ENCODE assay signal across 8 cellular contexts in the genomic region with DNA sequence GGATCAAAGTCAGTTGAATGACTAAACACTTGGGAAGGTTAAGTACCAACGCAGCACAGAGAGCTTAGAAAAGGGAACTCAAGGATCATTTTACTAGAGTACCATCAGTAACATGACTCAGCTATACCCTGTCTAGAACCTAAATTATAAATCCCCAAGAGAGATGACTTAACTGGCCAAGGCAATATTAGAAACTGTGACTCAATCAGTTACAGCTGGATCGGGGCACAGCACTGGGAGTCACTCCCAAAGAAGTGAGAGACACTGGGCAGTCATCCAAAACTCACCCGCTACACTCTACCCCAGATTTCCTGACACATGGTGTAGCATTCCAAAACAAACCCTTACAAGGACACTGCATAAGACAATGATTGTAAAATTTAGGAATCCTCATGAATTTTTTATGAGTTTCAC.
DNase-seq lines count a peak whose midpoint lies in the region; ATAC-seq and FAIRE-seq lines count a peak whose summit lies in the region.

No MANE protein-coding gene starts in this region.

- DNase-seq in ELR (ENCODE audit: low read depth) (peak; percentile 99), HTR-8/SVneo (ENCODE audit: insufficient read length, low spot score) (peak; percentile 89), SKM-1 (lab: John Stamatoyannopoulos, UW; ENCODE audit: unreplicated experiment) (peak; percentile 6), fibroblast of peridontal ligament (ENCODE audit: extremely low read depth) (peak; percentile 100), non-pigmented ciliary epithelial cell (ENCODE audit: low read depth) (peak; percentile 83)
- DNase-seq in activated CD8-positive, alpha-beta memory T cell treated with anti-CD3 and anti-CD28 coated beads, Interleukin-2, amount 50 U/mL, for 4 hours, result no peak
- DNase-seq in activated CD4-positive, CD25-positive, alpha-beta regulatory T cell (lab: John Stamatoyannopoulos, UW), result no peak

- FAIRE-seq in HTR-8/SVneo (lab: Jason Lieb, UNC), result peak; percentile 85

- no peak for ATAC-seq in HG02642 (IDR thresholded peaks at IDR 0.05; ENCODE audit: poor library complexity, unreplicated experiment)

Comparison
In these comparisons a context has a peak if more than half of its experiments do, and no peak if none do; other contexts are left out.
1. DNase-seq: peak in ELR (single experiment), HTR-8/SVneo (single experiment), SKM-1 (single experiment), fibroblast of peridontal ligament (single experiment) and non-pigmented ciliary epithelial cell (single experiment); none in activated CD8-positive, alpha-beta memory T cell treated with anti-CD3 and anti-CD28 coated beads, Interleukin-2, amount 50 U/mL, for 4 hours (single experiment) and activated CD4-positive, CD25-positive, alpha-beta regulatory T cell (0 of 4).